ENCODE assay signal across 19 cellular contexts in genomic region chr1:55504306-55504706, GRCh38.
DNase-seq lines count a peak whose midpoint lies in the region; ATAC-seq and TF ChIP-seq lines count a peak whose summit lies in the region.
"Had no signal": no experiment of that assay in that cellular context is flagged by ENCODE, and none has a peak within 500 bp of the region (broad histone marks: within the 10 kb centered on the region; RNA-seq: fewer than 3 reads in every experiment).

No MANE protein-coding gene starts in this region.

- no peak overlapping the region for H3K27ac ChIP-seq in right cardiac atrium (ENCODE audit: low read length)
- no peak overlapping the region for H3K27ac ChIP-seq in left ventricle myocardium inferior (replicated peaks)
- peak overlapping the region; percentile 62 for H3K27ac ChIP-seq in colonic mucosa
- no peak overlapping the region for H3K27ac ChIP-seq in osteoblast (ENCODE audit: low read depth, low read length)

- no peaks in the 10 kb centered on the region for H3K4me1 ChIP-seq in right cardiac atrium (ENCODE audit: control insufficient read depth, insufficient read depth, low read length)
- no peaks in the 10 kb centered on the region for H3K4me1 ChIP-seq in left ventricle myocardium inferior
- peaks cover 17% of the 10 kb centered on the region for H3K4me1 ChIP-seq in colonic mucosa
- peaks cover 32% of the 10 kb centered on the region for H3K4me1 ChIP-seq in osteoblast (ENCODE audit: insufficient read depth, low read length)

- ATAC-seq in right cardiac atrium (peak; percentile 51 to 60), GM19023 (IDR thresholded peaks at IDR 0.05; ENCODE audit: unreplicated experiment) (no peak)
- ATAC-seq: activated CD8-positive, alpha-beta memory T cell treated with anti-CD3 and anti-CD28 coated beads, Interleukin-2, amount 10 ng/mL, durations not matched to agents 7 days and 5 days; CD8-positive, alpha-beta T cell had no signal

- WGBS in right cardiac atrium: 64% methylated on average over 3 of the region's 3 CpGs

- DNase-seq in right cardiac atrium: peak in 2 of 3 donors; percentile 27 to 62
- DNase-seq in left ventricle myocardium inferior: no peak
- DNase-seq in colonic mucosa: peak; percentile 89
- no peak for DNase-seq in osteoblast (ENCODE audit: insufficient read length, low spot score, missing footprints)
- DNase-seq in midbrain (lab: John Stamatoyannopoulos, UW): no peak
- no peak for DNase-seq in H7
- DNase-seq in GM19240 (ENCODE audit: insufficient read length, low spot score): no peak
- DNase-seq: activated CD4-positive, alpha-beta T cell treated with anti-CD3 and anti-CD28 coated beads for 1 hour; activated CD8-positive, alpha-beta memory T cell treated with anti-CD3 and anti-CD28 coated beads, Interleukin-2, amount 10 ng/mL, durations not matched to agents 7 days and 5 days; activated effector memory CD4-positive, alpha-beta T cell treated with Interleukin-2 at 50 U/mL for 16 hours; CD8-positive, alpha-beta T cell; cerebellar nuclear complex; EL; GOT3; KBM-7; NCI-H1092 treated with DMSO at 0.1 percent for 48 hours had no signal

- intact Hi-C loops in right cardiac atrium (cut with DNase I): no loop called here
- intact Hi-C loops in left ventricle myocardium inferior (cut with micrococcal nuclease): no loop called here
- intact Hi-C loops in colonic mucosa (cut with DNase I): no loop called here

- H3K9ac ChIP-seq in colonic mucosa (ENCODE audit: low read depth in 2 of 2, low read length in 2 of 2): peak overlapping the region in 1 of 2 donors; percentile 52

- H2AFZ ChIP-seq in osteoblast (ENCODE audit: low read length): peak overlapping the region; percentile 56

- H3K79me2 ChIP-seq in osteoblast (ENCODE audit: insufficient read depth, low read length): no peaks in the 10 kb centered on the region

- H3K4me3 ChIP-seq in right cardiac atrium (ENCODE audit: low read length) (no peak overlapping the region), left ventricle myocardium inferior (no peak overlapping the region), colonic mucosa (no peak overlapping the region), osteoblast (ENCODE audit: insufficient read depth, low read length) (no peak overlapping the region), H7 (ENCODE audit: insufficient read depth, low read depth, low read length) (no peak overlapping the region)
- H3K4me3 ChIP-seq: skin epidermis, tibial nerve had no signal

- H3K9me3 ChIP-seq in right cardiac atrium (ENCODE audit: control insufficient read depth, low read length) (no peaks in the 10 kb centered on the region), left ventricle myocardium inferior (replicated peaks) (no peaks in the 10 kb centered on the region), colonic mucosa (no peaks in the 10 kb centered on the region), osteoblast (ENCODE audit: low read depth, low read length) (no peaks in the 10 kb centered on the region)
- H3K9me3 ChIP-seq: tibial nerve had no signal

- H3K27me3 ChIP-seq in right cardiac atrium (ENCODE audit: control insufficient read depth, insufficient read depth) (no peaks in the 10 kb centered on the region), left ventricle myocardium inferior (ENCODE audit: low read depth) (peaks cover 27% of the 10 kb centered on the region), colonic mucosa (no peaks in the 10 kb centered on the region), osteoblast (ENCODE audit: insufficient read depth, low read length) (no peaks in the 10 kb centered on the region), H7 (ENCODE audit: control insufficient read depth, insufficient read depth, low read length) (no peaks in the 10 kb centered on the region)
- H3K27me3 ChIP-seq: tibial nerve had no signal

- no peaks in the 10 kb centered on the region for H4K20me1 ChIP-seq in osteoblast (ENCODE audit: insufficient read depth, low read length)

- no peak for TF ChIP-seq CTCF in left ventricle myocardium inferior (IDR thresholded peaks at IDR 0.05; ENCODE audit: borderline replicate concordance)
- no peak for TF ChIP-seq CTCF in colonic mucosa (IDR thresholded peaks at IDR 0.05)
- TF ChIP-seq CTCF in osteoblast (IDR thresholded peaks at IDR 0.05; ENCODE audit: extremely low read depth, low read depth, low read length): no peak

- H3K4me2 ChIP-seq in osteoblast (ENCODE audit: insufficient read depth, low read length): peak overlapping the region; percentile 41

- no peaks in the 10 kb centered on the region for H3K36me3 ChIP-seq in left ventricle myocardium inferior
- H3K36me3 ChIP-seq in colonic mucosa: no peaks in the 10 kb centered on the region
- H3K36me3 ChIP-seq in osteoblast (ENCODE audit: insufficient read depth, low read length): no peaks in the 10 kb centered on the region
- no peaks in the 10 kb centered on the region for H3K36me3 ChIP-seq in H7 (replicated peaks; ENCODE audit: control insufficient read depth, insufficient read depth, low read length)
- H3K36me3 ChIP-seq: tibial nerve had no signal

Comparison
In these comparisons a context has a peak if more than half of its experiments do, and no peak if none do; other contexts are left out.
1. DNase-seq: peak in right cardiac atrium (2 of 3) and colonic mucosa (single experiment); none in left ventricle myocardium inferior (single experiment), osteoblast (single experiment), midbrain (single experiment), H7 (single experiment) and GM19240 (single experiment).